Comparison of ENCODE assay signal across 7 cellular contexts in genomic region chr2:203784710-203785270, GRCh38.
DNase-seq lines count a peak whose midpoint lies in the region; ATAC-seq, FAIRE-seq and TF ChIP-seq lines count a peak whose summit lies in the region.
"Not testable (repeated sequence)": the region's sequence is repeated elsewhere in the genome, so short reads cannot be mapped to it uniquely, and the experiment has no call there.

No MANE protein-coding gene starts in this region.

- H3K79me2 ChIP-seq in HepG2 (ENCODE audit: insufficient read depth, low read length); neural progenitor cell (ENCODE audit: low read depth): not testable (repeated sequence)

- H3K36me3 ChIP-seq in HepG2 (replicated peaks in 1 of 2; ENCODE audit: control insufficient read depth in 1 of 2, insufficient read depth in 2 of 2, low read length in 2 of 2); neural progenitor cell: not testable (repeated sequence)

- POLR2A ChIA-PET in HepG2 (lab: Yijun Ruan, JAX): interaction anchor here (1.7 to 6.3 kb wide), 5 partner anchors 14 to 250 kb away, joined by 9 to 225 read pairs (median 26); partner anchors contain the start of gene RAPH1

- H3K27me3 ChIP-seq in HepG2 (ENCODE audit: control insufficient read depth in 1 of 2, insufficient read depth in 2 of 2, low read length in 2 of 2); neural progenitor cell: not testable (repeated sequence)

- H3K4me1 Mint-ChIP-seq in CD14-positive monocyte: peaks cover 49% of the 10 kb centered on the region
- peaks cover 65% of the 10 kb centered on the region for H3K4me1 Mint-ChIP-seq in HFFc6 (ENCODE audit: low read depth)
- H3K4me1 Mint-ChIP-seq in activated CD4-positive, alpha-beta T cell treated with anti-CD3 and anti-CD28 coated beads, Interleukin-2, amount 10 ng/mL, durations not matched to agents 24 days and 14 days: peaks cover 51% of the 10 kb centered on the region
- H3K4me1 Mint-ChIP-seq in activated T-cell treated with anti-CD3 and anti-CD28 coated beads, Interleukin-2, amount 50 U/mL, for 72 hours (ENCODE audit: low read depth): peaks cover 70% of the 10 kb centered on the region
- peaks cover 53% of the 10 kb centered on the region for H3K4me1 Mint-ChIP-seq in activated naive CD8-positive, alpha-beta T cell (ENCODE audit: low read depth)
- H3K4me1 Mint-ChIP-seq in neural progenitor cell: peaks cover 30% of the 10 kb centered on the region

- WGBS in HepG2 (ENCODE audit: low lambda C conversion rate): 97% methylated on average over 10 of the region's 10 CpGs

- not testable (repeated sequence) for H4K20me1 ChIP-seq in HepG2 (ENCODE audit: insufficient read depth, low read length); neural progenitor cell (ENCODE audit: low read depth)

- not testable (repeated sequence) for TF ChIP-seq POLR2A in HepG2 (IDR thresholded peaks at IDR 0.05; ENCODE audit: insufficient read depth in 1 of 2, low read depth in 2 of 2, low read length in 2 of 2)

- H3K4me3 Mint-ChIP-seq in CD14-positive monocyte (peak overlapping the region; percentile 13 to 47), HFFc6 (peak overlapping the region; percentile 38; the same call in 1 of the 2 replicates)
- H3K4me3 Mint-ChIP-seq in activated CD4-positive, alpha-beta T cell treated with anti-CD3 and anti-CD28 coated beads, Interleukin-2, amount 10 ng/mL, durations not matched to agents 24 days and 14 days: peak overlapping the region; percentile 65
- H3K4me3 Mint-ChIP-seq in activated T-cell treated with anti-CD3 and anti-CD28 coated beads, Interleukin-2, amount 50 U/mL, for 72 hours: peak overlapping the region; percentile 43 to 63
- not testable (repeated sequence) for H3K4me3 Mint-ChIP-seq in activated naive CD8-positive, alpha-beta T cell; neural progenitor cell

- H3K9me3 Mint-ChIP-seq in CD14-positive monocyte; HFFc6; activated CD4-positive, alpha-beta T cell treated with anti-CD3 and anti-CD28 coated beads, Interleukin-2, amount 10 ng/mL, durations not matched to agents 24 days and 14 days; activated T-cell treated with anti-CD3 and anti-CD28 coated beads, Interleukin-2, amount 50 U/mL, for 72 hours; activated naive CD8-positive, alpha-beta T cell (ENCODE audit: low read depth); neural progenitor cell: not testable (repeated sequence)

- not testable (repeated sequence) for ATAC-seq in activated T-cell treated with anti-CD3 and anti-CD28 coated beads, Interleukin-2, amount 50 U/mL, for 72 hours (replicated peaks in 1 of 2); HepG2

- CTCF ChIA-PET in HepG2 (lab: Yijun Ruan, JAX; ENCODE audit: low intra/inter-chr PET ratio, low total read pairs): not testable (repeated sequence)

- in situ Hi-C loops in HepG2 (cut with HindIII; ENCODE audit: extremely low pct_ligation_motif_present, low pct_unique_long_range_greater_than_20kb): loop anchor here (5.0 kb wide), 1 partner anchor 137 kb away; no protein-coding TSS in a partner anchor

- not testable (repeated sequence) for H3K9me3 ChIP-seq in HepG2 (ENCODE audit: low read length); neural progenitor cell (ENCODE audit: low read depth)

- H3K4me3 ChIP-seq in HepG2 (replicated peaks in 1 of 3; ENCODE audit: insufficient read depth in 1 of 3, low read depth in 2 of 3, low read length in 3 of 3); neural progenitor cell: not testable (repeated sequence)

- H3K27me3 Mint-ChIP-seq in CD14-positive monocyte (ENCODE audit: low read depth in 3 of 3); HFFc6 (ENCODE audit: insufficient read depth); activated CD4-positive, alpha-beta T cell treated with anti-CD3 and anti-CD28 coated beads, Interleukin-2, amount 10 ng/mL, durations not matched to agents 24 days and 14 days; activated T-cell treated with anti-CD3 and anti-CD28 coated beads, Interleukin-2, amount 50 U/mL, for 72 hours (ENCODE audit: low read depth); activated naive CD8-positive, alpha-beta T cell; neural progenitor cell (ENCODE audit: insufficient read depth, low read depth): not testable (repeated sequence)

- H3F3A ChIP-seq in neural progenitor cell (ENCODE audit: low read depth): not testable (repeated sequence)

- intact Hi-C loops in CD14-positive monocyte (cut with micrococcal nuclease) (loop anchor here in 1 of 2 donors (5.0 kb wide), 1 partner anchor 127 kb away; no protein-coding TSS in a partner anchor), HepG2 (cut with micrococcal nuclease; ENCODE audit: unreplicated experiment) (loop anchor here (5.0 kb wide), 1 partner anchor 72 kb away; no protein-coding TSS in a partner anchor)
- intact Hi-C loops in activated CD4-positive, alpha-beta T cell treated with anti-CD3 and anti-CD28 coated beads, Interleukin-2, amount 10 ng/mL, durations not matched to agents 24 days and 14 days (cut with micrococcal nuclease): loop anchor here (5.0 kb wide), 1 partner anchor 127 kb away; no protein-coding TSS in a partner anchor

- H3K4me2 ChIP-seq in HepG2 (ENCODE audit: low read depth, low read length): peak overlapping the region; percentile 33; the same call in 1 of the 2 replicates
- H3K4me2 ChIP-seq in neural progenitor cell: not testable (repeated sequence)

- DNase-seq in CD14-positive monocyte (ENCODE audit: low spot score); HFFc6; activated T-cell treated with anti-CD3 and anti-CD28 coated beads, Interleukin-2, amount 50 U/mL, for 72 hours; HepG2 (ENCODE audit: low spot score); neural progenitor cell (ENCODE audit: low spot score): not testable (repeated sequence)
- DNase-seq in activated CD4-positive, alpha-beta T cell treated with anti-CD3 and anti-CD28 coated beads, Interleukin-2, amount 10 ng/mL, durations not matched to agents 24 days and 14 days: peak; percentile 54

- H3K9ac ChIP-seq in HepG2 (ENCODE audit: insufficient read depth, low read depth, low read length): peak overlapping the region; percentile 66
- not testable (repeated sequence) for H3K9ac ChIP-seq in neural progenitor cell

- not testable (repeated sequence) for H3K36me3 Mint-ChIP-seq in CD14-positive monocyte; HFFc6 (ENCODE audit: low read depth); activated CD4-positive, alpha-beta T cell treated with anti-CD3 and anti-CD28 coated beads, Interleukin-2, amount 10 ng/mL, durations not matched to agents 24 days and 14 days (ENCODE audit: low read depth); activated T-cell treated with anti-CD3 and anti-CD28 coated beads, Interleukin-2, amount 50 U/mL, for 72 hours (ENCODE audit: insufficient read depth in 2 of 2); activated naive CD8-positive, alpha-beta T cell; neural progenitor cell

- not testable (repeated sequence) for TF ChIP-seq EP300 in HepG2 (IDR thresholded peaks at IDR 0.05; ENCODE audit: low read depth in 2 of 2, low read length in 2 of 2); HepG2 (CRISPR knock-in tag; IDR thresholded peaks at IDR 0.05; ENCODE audit: borderline replicate concordance)

- TF ChIP-seq RAD21 in HepG2 (CRISPR knock-in tag; IDR thresholded peaks at IDR 0.05): not testable (repeated sequence)

- not testable (repeated sequence) for BruUV-seq in HepG2 (replicated peaks; lab: Mats Ljungman, UMichigan)

- H2AFZ ChIP-seq in HepG2 (ENCODE audit: low read length): not testable (repeated sequence)
- peak overlapping the region; percentile 24 for H2AFZ ChIP-seq in neural progenitor cell (replicated peaks)

- H3K27ac Mint-ChIP-seq in CD14-positive monocyte: peak overlapping the region in 3 of 7 donors; percentile 63 to 80 (median 79)
- peak overlapping the region; percentile 53 for H3K27ac Mint-ChIP-seq in HFFc6
- peak overlapping the region; percentile 81 for H3K27ac Mint-ChIP-seq in activated CD4-positive, alpha-beta T cell treated with anti-CD3 and anti-CD28 coated beads, Interleukin-2, amount 10 ng/mL, durations not matched to agents 24 days and 14 days
- not testable (repeated sequence) for H3K27ac Mint-ChIP-seq in activated T-cell treated with anti-CD3 and anti-CD28 coated beads, Interleukin-2, amount 50 U/mL, for 72 hours
- peak overlapping the region; percentile 34 for H3K27ac Mint-ChIP-seq in activated naive CD8-positive, alpha-beta T cell
- peak overlapping the region; percentile 59 for H3K27ac Mint-ChIP-seq in neural progenitor cell

- peaks cover 80% of the 10 kb centered on the region for H3K4me1 ChIP-seq in HepG2 (ENCODE audit: insufficient read depth, low read length)
- H3K4me1 ChIP-seq in neural progenitor cell: not testable (repeated sequence)

- not testable (repeated sequence) for FAIRE-seq in HepG2 (lab: Jason Lieb, UNC)

- peak overlapping the region; percentile 93 for H3K27ac ChIP-seq in HepG2 (ENCODE audit: extremely low read length, insufficient read depth, low read length)
- not testable (repeated sequence) for H3K27ac ChIP-seq in neural progenitor cell

- not testable (repeated sequence) for TF ChIP-seq CTCF in CD14-positive monocyte (IDR thresholded peaks at IDR 0.05); HFFc6 (IDR thresholded peaks at IDR 0.05); HepG2 (CRISPR knock-in tag; IDR thresholded peaks at IDR 0.05); neural progenitor cell (IDR thresholded peaks at IDR 0.05)

TF ChIP-seq in HepG2, 621 proteins besides CTCF, POLR2A, EP300 and RAD21 (continues in another document):
- TF ChIP-seq PLSCR1 (CRISPR knock-in tag; IDR thresholded peaks at IDR 0.05; ENCODE audit: borderline replicate concordance) (peak; percentile 64; the same call in 1 of the 2 replicates), ZMYM4 (CRISPR knock-in tag; IDR thresholded peaks at IDR 0.05) (0 out of 2 replicates have a peak, but pooled peaks have one; percentile 20), ZNF558 (CRISPR knock-in tag; IDR thresholded peaks at IDR 0.05; ENCODE audit: borderline replicate concordance) (0 out of 2 replicates have a peak, but pooled peaks have one; percentile 0)
